ENCODE assay signal across 34 cellular contexts in the genomic region with DNA sequence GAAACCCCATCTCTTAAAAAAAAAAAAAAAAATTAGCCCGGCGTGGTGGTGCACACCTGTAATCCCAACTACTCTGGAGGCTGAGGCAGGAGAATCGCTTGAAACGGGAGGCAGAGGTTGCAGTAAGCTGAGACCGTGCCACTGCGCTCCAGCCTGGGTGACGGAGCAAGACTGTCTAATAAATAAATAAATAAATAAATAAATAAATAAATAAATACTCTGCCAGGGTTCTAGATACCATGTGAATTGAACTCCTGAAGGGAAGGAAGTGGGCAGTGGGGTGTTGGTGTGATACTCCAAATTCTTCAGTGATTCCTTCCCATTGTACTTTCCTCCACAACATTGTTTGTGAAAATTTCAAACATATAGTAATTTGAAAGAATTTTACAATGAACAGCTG.
DNase-seq lines count a peak whose midpoint lies in the region; ATAC-seq, FAIRE-seq and TF ChIP-seq lines count a peak whose summit lies in the region.
"Had no signal": no experiment of that assay in that cellular context is flagged by ENCODE, and none has a peak within 500 bp of the region (broad histone marks: within the 10 kb centered on the region; RNA-seq: fewer than 3 reads in every experiment).

No MANE protein-coding gene starts in this region.

- WGBS in A549 (ENCODE audit: missing lambda C conversion rate): 94% methylated on average over 7 of the region's 7 CpGs

- H3K27ac Mint-ChIP-seq in WTC11: 0 out of 2 replicates have a peak overlapping the region, but pooled peaks have one; percentile 2
- H3K27ac Mint-ChIP-seq: B cell; CD14-positive monocyte; CD4-positive, alpha-beta memory T cell; CD4-positive, alpha-beta T cell; CD4-positive, CD25-positive, alpha-beta regulatory T cell; CD8-positive, alpha-beta memory T cell; CD8-positive, alpha-beta T cell had no signal

- H3K4me3 Mint-ChIP-seq in WTC11: no peak overlapping the region
- H3K4me3 Mint-ChIP-seq: B cell; CD14-positive monocyte; CD4-positive, alpha-beta memory T cell; CD4-positive, alpha-beta T cell; CD4-positive, CD25-positive, alpha-beta regulatory T cell; CD8-positive, alpha-beta memory T cell; CD8-positive, alpha-beta T cell had no signal

- ATAC-seq in A549 (no peak), WTC11 (no peak), GM18861 (IDR thresholded peaks at IDR 0.05; ENCODE audit: unreplicated experiment) (no peak)
- ATAC-seq: CD8-positive, alpha-beta T cell had no signal

- peaks cover 8% of the 10 kb centered on the region; the same call in 1 of the 3 replicates for H3K4me1 ChIP-seq in A549
- H3K4me1 ChIP-seq in HEK293 (ENCODE audit: control insufficient read depth, insufficient read depth, low read length): peaks cover 4% of the 10 kb centered on the region; the same call in 1 of the 2 replicates
- H3K4me1 ChIP-seq: Caco-2 had no signal

- no peaks in the 10 kb centered on the region for H3K9me3 ChIP-seq in A549
- no peaks in the 10 kb centered on the region for H3K9me3 ChIP-seq in HEK293 (ENCODE audit: control insufficient read depth, insufficient read depth, low read depth, low read length)
- H3K9me3 ChIP-seq: BE2C; BLaER1; BLaER1 treated with 17β-estradiol and CSF1 and Interleukin-3, amounts not matched to agents 10 nM and 100 nM; Caco-2 had no signal

- H3K27me3 Mint-ChIP-seq in WTC11 (ENCODE audit: low read depth): no peaks in the 10 kb centered on the region
- H3K27me3 Mint-ChIP-seq: B cell; CD4-positive, alpha-beta memory T cell; CD4-positive, alpha-beta T cell; CD4-positive, CD25-positive, alpha-beta regulatory T cell; CD8-positive, alpha-beta memory T cell had no signal

- CTCF ChIA-PET in A549 (lab: Yijun Ruan, JAX) (interaction anchor here (1.2 to 2.4 kb wide), 3 partner anchors 10 to 190 kb away, joined by 6 to 7 read pairs (median 7); no protein-coding TSS in a partner anchor), HEK293 (lab: Yijun Ruan, JAX) (interaction anchor here (1.3 kb wide), 1 partner anchor 224 kb away, joined by 3 read pairs; no protein-coding TSS in a partner anchor), WTC11 (lab: Charles Lee) (interaction anchor here (0.5 kb wide), 1 partner anchor 86 kb away, joined by 5 read pairs; no protein-coding TSS in a partner anchor)

- FAIRE-seq in A549 (lab: Jason Lieb, UNC): no peak
- FAIRE-seq: A204.1, D721Med had no signal

- no peak for TF ChIP-seq RAD21 in A549 (conservative IDR thresholded peaks at IDR 0.05 in 1 of 2, IDR thresholded peaks at IDR 0.05 in 1 of 2)

- H3K4me1 Mint-ChIP-seq in WTC11: peaks cover 20% of the 10 kb centered on the region
- H3K4me1 Mint-ChIP-seq: B cell; CD4-positive, alpha-beta memory T cell; CD4-positive, CD25-positive, alpha-beta regulatory T cell; CD8-positive, alpha-beta memory T cell had no signal

- TF ChIP-seq POLR2A in A549 (IDR thresholded peaks at IDR 0.05; ENCODE audit: low read length): no peak

- H3K9me3 Mint-ChIP-seq in WTC11: no peaks in the 10 kb centered on the region
- H3K9me3 Mint-ChIP-seq: CD4-positive, alpha-beta T cell; CD8-positive, alpha-beta T cell had no signal

- no peak for TF ChIP-seq CTCF in A549 (IDR thresholded peaks at IDR 0.05)
- no peak for TF ChIP-seq CTCF in HEK293 (tag by site-specific recombination; IDR thresholded peaks at IDR 0.05)
- TF ChIP-seq CTCF in WTC11 (IDR thresholded peaks at IDR 0.05): no peak

- H3K4me2 ChIP-seq in A549: no peak overlapping the region
- H3K4me2 ChIP-seq: BLaER1; BLaER1 treated with 17β-estradiol and CSF1 and Interleukin-3, amounts not matched to agents 10 nM and 100 nM had no signal

- H3K36me3 ChIP-seq in HEK293 (ENCODE audit: control insufficient read depth in 2 of 2, insufficient read depth in 1 of 2, low read length in 2 of 2): no peaks in the 10 kb centered on the region
- H3K36me3 ChIP-seq: BE2C; BLaER1; BLaER1 treated with 17β-estradiol and CSF1 and Interleukin-3, amounts not matched to agents 10 nM and 100 nM had no signal

- H3K4me3 ChIP-seq in A549 (no peak overlapping the region), HEK293 (ENCODE audit: low read depth, low read length) (no peak overlapping the region)
- H3K4me3 ChIP-seq: BLaER1; BLaER1 treated with 17β-estradiol and CSF1 and Interleukin-3, amounts not matched to agents 10 nM and 100 nM had no signal

- H3K27ac ChIP-seq in A549 (no peak overlapping the region), HEK293 (ENCODE audit: extremely low read depth, low read depth, low read length) (no peak overlapping the region)
- H3K27ac ChIP-seq: 22Rv1; BLaER1; BLaER1 treated with 17β-estradiol and CSF1 and Interleukin-3, amounts not matched to agents 10 nM and 100 nM; C4-2B had no signal

- H3K36me3 Mint-ChIP-seq in WTC11: no peaks in the 10 kb centered on the region
- H3K36me3 Mint-ChIP-seq: CD14-positive monocyte; CD4-positive, alpha-beta memory T cell; CD4-positive, CD25-positive, alpha-beta regulatory T cell; CD8-positive, alpha-beta memory T cell; CD8-positive, alpha-beta T cell had no signal

- DNase-seq in A549 (ENCODE audit: low read depth in 1 of 2, low spot score in 1 of 2) (no peak), WTC11 (ENCODE audit: low spot score) (no peak), T-helper 2 cell (no peak), HUDEP-2 (lab: John Stamatoyannopoulos, UW; ENCODE audit: unreplicated experiment in 76 of 76) (no peak)
- DNase-seq: 8988T; ACHN; AML-193; BE2C; C1 segment of cervical spinal cord; Caco-2; Calu3; CD4-positive, alpha-beta memory T cell; CD4-positive, alpha-beta T cell; CD4-positive, CD25-positive, alpha-beta regulatory T cell; CD8-positive, alpha-beta memory T cell; CD8-positive, alpha-beta T cell; COR-L47; DMS 273 treated with DMSO at 0.1 percent for 48 hours; DMS153; DMS53; DMS79; DMS79 treated with DMSO at 0.1 percent for 48 hours; DND-41; EL had no signal

- POLR2A ChIA-PET in A549 (lab: Yijun Ruan, JAX): no interaction called here
- POLR2A ChIA-PET in HEK293 (lab: Yijun Ruan, JAX): no interaction called here
- POLR2A ChIA-PET in WTC11 (lab: Charles Lee): no interaction called here

- no peak for TF ChIP-seq EP300 in A549 (IDR thresholded peaks at IDR 0.05)

TF ChIP-seq in A549, 52 proteins besides CTCF, POLR2A, EP300 and RAD21:
- no peak for TF ChIP-seq ZNF302 (CRISPR knock-in tag; IDR thresholded peaks at IDR 0.05)
- TF ChIP-seq ZC3H11A (IDR thresholded peaks at IDR 0.05): peak; percentile 78
- no peak for TF ChIP-seq JUN (IDR thresholded peaks at IDR 0.05)

TF ChIP-seq in HEK293, 187 proteins besides CTCF, POLR2A, EP300 and RAD21 (continues in another document):
- TF ChIP-seq ZNF747 (tag by site-specific recombination; IDR thresholded peaks at IDR 0.05) (no peak), ZNF10 (tag by site-specific recombination; IDR thresholded peaks at IDR 0.05) (no peak), MZF1 (tag by site-specific recombination; IDR thresholded peaks at IDR 0.05; ENCODE audit: borderline replicate concordance) (no peak), ZNF571 (tag by site-specific recombination; IDR thresholded peaks at IDR 0.05) (no peak), ZNF677 (tag by site-specific recombination; IDR thresholded peaks at IDR 0.05) (no peak), ZNF426 (tag by site-specific recombination; IDR thresholded peaks at IDR 0.05) (peak; percentile 32), ZNF16 (tag by site-specific recombination; IDR thresholded peaks at IDR 0.05; ENCODE audit: low read depth) (no peak), RBAK (tag by site-specific recombination; IDR thresholded peaks at IDR 0.05) (no peak), ZNF670 (tag by site-specific recombination; IDR thresholded peaks at IDR 0.05; ENCODE audit: low read depth) (no peak)

TF ChIP-seq in WTC11, 78 proteins besides CTCF, POLR2A, EP300 and RAD21:
- TF ChIP-seq ZNF423 (CRISPR knock-in tag; IDR thresholded peaks at IDR 0.05) (no peak), ZNF219 (CRISPR knock-in tag; IDR thresholded peaks at IDR 0.05; ENCODE audit: borderline replicate concordance) (no peak)
